Comparison of ENCODE assay signal across 8 cellular contexts in genomic region chr18:32271649-32272324, GRCh38.
DNase-seq lines count a peak whose midpoint lies in the region; ATAC-seq and TF ChIP-seq lines count a peak whose summit lies in the region.

No MANE protein-coding gene starts in this region.

- peak; percentile 80 for ATAC-seq in GM21515 (IDR thresholded peaks at IDR 0.05; ENCODE audit: unreplicated experiment)

- H3K36me3 ChIP-seq in SJCRH30, result no peaks in the 10 kb centered on the region
- no peaks in the 10 kb centered on the region for H3K36me3 ChIP-seq in ovary

- H3K9me3 ChIP-seq in SJCRH30 (replicated peaks), result no peaks in the 10 kb centered on the region
- H3K9me3 ChIP-seq in ovary, result no peaks in the 10 kb centered on the region

- intact Hi-C loops in ovary (cut with DNase I), result loop anchor here in 3 of 4 donors (5.0 to 10.0 kb wide), 3 partner anchors 201 to 283 kb away; partner anchors contain the start of gene GAREM1 (in 2 of the 3)

- 56 to 58% (median 58%) methylated on average over 6 of the region's 6 CpGs for WGBS in ovary, 3 donors

- no peaks in the 10 kb centered on the region for H3K27me3 ChIP-seq in SJCRH30
- no peaks in the 10 kb centered on the region for H3K27me3 ChIP-seq in ovary

- in situ Hi-C loops in KBM-7 (cut with MboI; ENCODE audit: low pct_unique_long_range_greater_than_20kb, low sequenced_read_pairs), result no loop called here

- H3K4me1 ChIP-seq in SJCRH30, result no peaks in the 10 kb centered on the region
- no peaks in the 10 kb centered on the region for H3K4me1 ChIP-seq in ovary (ENCODE audit: insufficient read depth)

- TF ChIP-seq EP300 in ovary (IDR thresholded peaks at IDR 0.05), result no peak

- TF ChIP-seq CTCF in fibroblast of mammary gland (conservative IDR thresholded peaks at IDR 0.05; ENCODE audit: control insufficient read depth, insufficient read depth, low read depth, low read length) (peak; percentile 76), ovary (IDR thresholded peaks at IDR 0.05) (peak; percentile 48 to 81 (median 73))

- TF ChIP-seq POLR2A in ovary (IDR thresholded peaks at IDR 0.05), result no peak

- DNase-seq in SIG-M5 treated with dmso at 0.1 percent for 504 hours (lab: John Stamatoyannopoulos, UW; ENCODE audit: unreplicated experiment) (peak; percentile 23), SIG-M5 (lab: John Stamatoyannopoulos, UW) (no peak), KBM-7 (peak; percentile 34), SJCRH30 (peak; percentile 12 to 44), fibroblast of mammary gland (ENCODE audit: low read depth) (peak; percentile 56), ovary (peak in 3 of 5 donors; percentile 27 to 50 (median 38)), activated T-cell treated with anti-CD3 and anti-CD28 coated beads for 4 hours (no peak)

- no peak overlapping the region for H3K27ac ChIP-seq in SJCRH30
- no peak overlapping the region for H3K27ac ChIP-seq in ovary

- H3K4me3 ChIP-seq in SJCRH30, result no peak overlapping the region
- H3K4me3 ChIP-seq in fibroblast of mammary gland (ENCODE audit: control insufficient read depth, low read depth, low read length), result no peak overlapping the region
- no peak overlapping the region for H3K4me3 ChIP-seq in ovary

Comparison
In these comparisons a context has a peak if more than half of its experiments do, and no peak if none do; other contexts are left out.
1. DNase-seq: peak in SIG-M5 treated with dmso at 0.1 percent for 504 hours (single experiment), KBM-7 (single experiment), SJCRH30 (2 of 2), fibroblast of mammary gland (single experiment) and ovary (3 of 5); none in SIG-M5 (single experiment) and activated T-cell treated with anti-CD3 and anti-CD28 coated beads for 4 hours (single experiment).